2 cellular contexts compared by ENCODE assay signal in genomic region chr1:212241445-212242287, GRCh38.
TF ChIP-seq lines count a peak whose summit lies in the region.

No MANE protein-coding gene starts in this region.

TF ChIP-seq in endothelial cell of umbilical vein, 7 proteins besides CTCF, POLR2A, EP300 and RAD21:
- TF ChIP-seq JUN (IDR thresholded peaks at IDR 0.05; ENCODE audit: borderline replicate concordance, insufficient read depth, insufficient read length, low read depth) (no peak), EZH2 (IDR thresholded peaks at IDR 0.05; ENCODE audit: borderline replicate concordance, low read depth, low read length, severe bottlenecking) (no peak)

TF ChIP-seq in HEK293T, 16 proteins besides CTCF, POLR2A, EP300 and RAD21:
- TF ChIP-seq HDGF (IDR thresholded peaks at IDR 0.05; ENCODE audit: borderline replicate concordance) = no peak
- TF ChIP-seq ARNT (IDR thresholded peaks at IDR 0.05) = no peak
- no peak for TF ChIP-seq LEF1 (IDR thresholded peaks at IDR 0.05; ENCODE audit: borderline replicate concordance)
